ENCODE assay signal across 8 cellular contexts in genomic region chr3:49673131-49673714, GRCh38. TPM values are rescaled to one million over a fixed set of nuclear protein-coding genes. Genes with fewer than 3 reads are reported as not detected.
DNase-seq lines count a peak whose midpoint lies in the region; ATAC-seq and TF ChIP-seq lines count a peak whose summit lies in the region.

No MANE protein-coding gene starts in this region.

- TF ChIP-seq CTCF in mucosa of descending colon (IDR thresholded peaks at IDR 0.05): no peak

- DNase-seq in Daoy (ENCODE audit: low read depth) (peak; percentile 11), caudate nucleus (lab: John Stamatoyannopoulos, UW) (no peak), mucosa of descending colon (peak in 1 of 3 donors; percentile 26), NCI-H187 (lab: John Stamatoyannopoulos, UW) (no peak), NCI-H524 (lab: John Stamatoyannopoulos, UW) (no peak), DMS 273 (lab: John Stamatoyannopoulos, UW; ENCODE audit: unreplicated experiment) (no peak)

- no peaks in the 10 kb centered on the region for H3K9me3 ChIP-seq in mucosa of descending colon

- H3K27ac ChIP-seq in caudate nucleus (ENCODE audit: low read depth, low read length): peak overlapping the region; percentile 83

- no peak for TF ChIP-seq EP300 in Ishikawa (IDR thresholded peaks at IDR 0.05; ENCODE audit: borderline replicate concordance)

- no peaks in the 10 kb centered on the region for H3K36me3 ChIP-seq in mucosa of descending colon (ENCODE audit: low read depth)

- no peak for TF ChIP-seq RAD21 in Ishikawa (IDR thresholded peaks at IDR 0.05; ENCODE audit: low read depth)

- intact Hi-C loops in mucosa of descending colon (cut with DNase I, micrococcal nuclease): loop anchor here in 1 of 2 donors (5.0 kb wide), 1 partner anchor 131 kb away; no protein-coding TSS in a partner anchor

- peak overlapping the region; percentile 85 for H3K4me3 ChIP-seq in mucosa of descending colon

- ATAC-seq in mucosa of descending colon: peak; percentile 0
- ATAC-seq in HG02885 (IDR thresholded peaks at IDR 0.05; ENCODE audit: poor library complexity, unreplicated experiment): no peak

- peaks cover 13% of the 10 kb centered on the region for H3K4me1 ChIP-seq in mucosa of descending colon (ENCODE audit: low read depth)

TF ChIP-seq in Ishikawa, 13 proteins besides CTCF, POLR2A, EP300 and RAD21:
- no peak for TF ChIP-seq TEAD4 (IDR thresholded peaks at IDR 0.05)
- no peak; the same call in 1 of the 2 replicates for TF ChIP-seq MAX (IDR thresholded peaks at IDR 0.05)
- TF ChIP-seq, protein P1, sequence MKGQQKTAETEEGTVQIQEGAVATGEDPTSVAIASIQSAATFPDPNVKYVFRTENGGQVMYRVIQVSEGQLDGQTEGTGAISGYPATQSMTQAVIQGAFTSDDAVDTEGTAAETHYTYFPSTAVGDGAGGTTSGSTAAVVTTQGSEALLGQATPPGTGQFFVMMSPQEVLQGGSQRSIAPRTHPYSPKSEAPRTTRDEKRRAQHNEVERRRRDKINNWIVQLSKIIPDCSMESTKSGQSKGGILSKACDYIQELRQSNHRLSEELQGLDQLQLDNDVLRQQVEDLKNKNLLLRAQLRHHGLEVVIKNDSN (IDR thresholded peaks at IDR 0.05): peak; percentile 61
- TF ChIP-seq ZBTB7A (IDR thresholded peaks at IDR 0.05; ENCODE audit: low read depth): no peak

RNA-seq across cellular contexts. Expression of gene APEH, which starts 0.9 kb away (rescaled TPM):
- total RNA-seq in Daoy (2014; rRNA removed; shearing (Covaris generic)): 59.1 and 64.5 TPM in 2 replicates
- total RNA-seq in mucosa of descending colon: 100 to 1,000 TPM; 110 to 176 (median 142) TPM

RNA-seq across cellular contexts. Expression of gene MST1, which starts 16.1 kb away (rescaled TPM):
- 0.63 and 3.2 TPM in 2 replicates for total RNA-seq in Daoy (2014; rRNA removed; shearing (Covaris generic))
- 10 to 100 TPM; 16.8 to 55.9 (median 18.8) TPM for total RNA-seq in mucosa of descending colon

RNA-seq across cellular contexts. Expression of gene RNF123, which starts 16.1 kb away (rescaled TPM):
- 16.6 and 17.1 TPM in 2 replicates for total RNA-seq in Daoy (2014; rRNA removed; shearing (Covaris generic))
- 10 to 100 TPM; 45.5 to 58.1 (median 51.0) TPM for total RNA-seq in mucosa of descending colon

RNA-seq across cellular contexts. Expression of gene AMIGO3, which starts 46.3 kb away (rescaled TPM):
- total RNA-seq in Daoy (2014; rRNA removed; shearing (Covaris generic)): 0.63 and 1.6 TPM in 2 replicates
- not detected for total RNA-seq in mucosa of descending colon

RNA-seq across cellular contexts. Expression of gene GMPPB, which starts 50.5 kb away (rescaled TPM):
- 30.8 and 42.0 TPM in 2 replicates for total RNA-seq in Daoy (2014; rRNA removed; shearing (Covaris generic))
- 10 to 100 TPM; 36.0 to 60.5 (median 47.4) TPM for total RNA-seq in mucosa of descending colon
